ENCODE assay signal across 42 cellular contexts in the genomic region with DNA sequence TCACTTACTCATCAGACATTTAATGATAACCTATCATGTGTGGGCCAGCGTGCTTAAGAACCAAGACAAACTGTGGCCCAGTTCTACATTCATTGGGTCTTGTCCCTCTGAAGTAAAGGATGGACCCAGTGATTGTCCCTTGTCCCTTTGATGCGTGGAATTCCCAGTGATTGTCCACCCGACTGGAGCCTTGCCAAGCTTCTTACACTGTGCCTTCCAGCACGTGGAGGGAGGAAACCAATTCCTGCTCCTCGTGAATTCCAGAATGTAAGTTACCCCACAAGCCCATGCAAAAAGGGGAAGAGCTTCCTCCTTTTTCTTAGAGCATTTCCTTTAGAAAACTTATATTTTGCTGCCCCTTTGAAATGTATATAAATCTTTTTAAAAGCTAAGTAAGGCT. TPM values are rescaled to one million over a fixed set of nuclear protein-coding genes. Genes with fewer than 3 reads are reported as not detected.
"Had no signal": no experiment of that assay in that cellular context is flagged by ENCODE, and none has a peak within 500 bp of the region (broad histone marks: within the 10 kb centered on the region; RNA-seq: fewer than 3 reads in every experiment).

No MANE protein-coding gene starts in this region.

- H3K27ac Mint-ChIP-seq: activated B cell treated with CpG ODN at 0.5 μM for 24 hours; activated CD4-positive, alpha-beta memory T cell treated with anti-CD3 and anti-CD28 coated beads, Interleukin-2, amount 10 ng/mL, durations not matched to agents 7 days and 5 days; activated CD8-positive, alpha-beta memory T cell treated with anti-CD3 and anti-CD28 coated beads, Interleukin-2, amount 10 ng/mL, durations not matched to agents 7 days and 5 days; activated naive CD4-positive, alpha-beta T cell treated with anti-CD3 and anti-CD28 coated beads, Interleukin-2, amount 10 ng/mL, durations not matched to agents 7 days and 5 days; activated naive CD8-positive, alpha-beta T cell; activated naive CD8-positive, alpha-beta T cell treated with anti-CD3 and anti-CD28 coated beads, Interleukin-2, amount 50 U/mL, for 24 hours; brain; T-cell; T-helper 17 cell had no signal

- FAIRE-seq: bronchial epithelial cell had no signal

- H3K36me3 Mint-ChIP-seq: activated CD8-positive, alpha-beta memory T cell treated with anti-CD3 and anti-CD28 coated beads, Interleukin-2, amount 10 ng/mL, durations not matched to agents 7 days and 5 days had no signal

- H3K36me3 ChIP-seq: MG63, Peyer's patch had no signal

- ATAC-seq: activated CD8-positive, alpha-beta memory T cell treated with anti-CD3 and anti-CD28 coated beads, Interleukin-2, amount 10 ng/mL, durations not matched to agents 7 days and 5 days; activated naive CD8-positive, alpha-beta T cell treated with anti-CD3 and anti-CD28 coated beads, Interleukin-2, amount 50 U/mL, for 24 hours; PC-3; SK-N-SH treated with all-trans-retinoic acid at 6 μM for 48 hours; T-cell; T-helper 17 cell had no signal

- H3K27me3 Mint-ChIP-seq: activated B cell treated with CpG ODN at 0.5 μM for 24 hours; activated CD4-positive, alpha-beta memory T cell treated with anti-CD3 and anti-CD28 coated beads, Interleukin-2, amount 10 ng/mL, durations not matched to agents 7 days and 5 days; activated CD8-positive, alpha-beta memory T cell treated with anti-CD3 and anti-CD28 coated beads, Interleukin-2, amount 10 ng/mL, durations not matched to agents 7 days and 5 days; activated naive CD4-positive, alpha-beta T cell treated with anti-CD3 and anti-CD28 coated beads, Interleukin-2, amount 10 ng/mL, durations not matched to agents 7 days and 5 days; activated naive CD8-positive, alpha-beta T cell; activated naive CD8-positive, alpha-beta T cell treated with anti-CD3 and anti-CD28 coated beads, Interleukin-2, amount 50 U/mL, for 24 hours; brain; T-cell; T-helper 17 cell had no signal

- H3K4me3 ChIP-seq: MG63, Peyer's patch had no signal

- H3K4me3 Mint-ChIP-seq: activated B cell treated with CpG ODN at 0.5 μM for 24 hours; activated CD4-positive, alpha-beta memory T cell treated with anti-CD3 and anti-CD28 coated beads, Interleukin-2, amount 10 ng/mL, durations not matched to agents 7 days and 5 days; activated CD8-positive, alpha-beta memory T cell treated with anti-CD3 and anti-CD28 coated beads, Interleukin-2, amount 10 ng/mL, durations not matched to agents 7 days and 5 days; activated naive CD4-positive, alpha-beta T cell treated with anti-CD3 and anti-CD28 coated beads, Interleukin-2, amount 10 ng/mL, durations not matched to agents 7 days and 5 days; activated naive CD8-positive, alpha-beta T cell; activated naive CD8-positive, alpha-beta T cell treated with anti-CD3 and anti-CD28 coated beads, Interleukin-2, amount 50 U/mL, for 24 hours; brain; T-cell; T-helper 17 cell had no signal

- H3K9me3 Mint-ChIP-seq: activated B cell treated with CpG ODN at 0.5 μM for 24 hours; activated CD4-positive, alpha-beta memory T cell treated with anti-CD3 and anti-CD28 coated beads, Interleukin-2, amount 10 ng/mL, durations not matched to agents 7 days and 5 days; activated naive CD4-positive, alpha-beta T cell treated with anti-CD3 and anti-CD28 coated beads, Interleukin-2, amount 10 ng/mL, durations not matched to agents 7 days and 5 days; activated naive CD8-positive, alpha-beta T cell treated with anti-CD3 and anti-CD28 coated beads, Interleukin-2, amount 50 U/mL, for 24 hours; brain had no signal

- H3K4me1 Mint-ChIP-seq: activated B cell treated with CpG ODN at 0.5 μM for 24 hours; activated CD4-positive, alpha-beta memory T cell treated with anti-CD3 and anti-CD28 coated beads, Interleukin-2, amount 10 ng/mL, durations not matched to agents 7 days and 5 days; activated CD8-positive, alpha-beta memory T cell treated with anti-CD3 and anti-CD28 coated beads, Interleukin-2, amount 10 ng/mL, durations not matched to agents 7 days and 5 days; T-cell had no signal

- DNase-seq: activated B cell treated with CpG ODN at 0.5 μM for 24 hours; activated CD4-positive, alpha-beta memory T cell treated with anti-CD3 and anti-CD28 coated beads, Interleukin-2, amount 10 ng/mL, durations not matched to agents 7 days and 5 days; activated CD4-positive, alpha-beta T cell treated with anti-CD3 and anti-CD28 coated beads for 4 hours; activated CD4-positive, alpha-beta T cell treated with anti-CD3 and anti-CD28 coated beads, Interleukin-2, amount 50 U/mL, for 1 hour; activated CD4-positive, CD25-positive, alpha-beta regulatory T cell treated with anti-CD3 and anti-CD28 coated beads, Interleukin-2, amount 50 U/mL, for 72 hours; activated CD8-positive, alpha-beta memory T cell treated with anti-CD3 and anti-CD28 coated beads for 24 hours; activated CD8-positive, alpha-beta memory T cell treated with anti-CD3 and anti-CD28 coated beads, Interleukin-2, amount 10 ng/mL, durations not matched to agents 7 days and 5 days; activated CD8-positive, alpha-beta memory T cell treated with anti-CD3 and anti-CD28 coated beads, Interleukin-2, amount 50 U/mL, for 48 hours; activated effector memory CD4-positive, alpha-beta T cell treated with Interleukin-2 at 50 U/mL for 16 hours; activated naive CD4-positive, alpha-beta T cell treated with anti-CD3 and anti-CD28 coated beads, Interleukin-2, amount 10 ng/mL, durations not matched to agents 7 days and 5 days; activated naive CD8-positive, alpha-beta T cell treated with anti-CD3 and anti-CD28 coated beads, Interleukin-2, amount 50 U/mL, for 24 hours; activated T-cell treated with anti-CD3 and anti-CD28 coated beads, Interleukin-2, amount 50 U/mL, for 48 hours; caudate nucleus; cerebellar nuclear complex; Karpas-422; KBM-7; MG63; NCI-H1048; NCI-H1105 treated with DMSO at 0.1 percent for 48 hours; NCI-H1436; NCI-H1694 treated with DMSO at 0.1 percent for 48 hours; NCI-H2029; NCI-H2171 treated with DMSO at 0.1 percent for 48 hours; NCI-H2227 treated with DMSO at 0.1 percent for 48 hours; NCI-H446; NCI-H510A treated with DMSO at 0.1 percent for 48 hours; NCI-H526 treated with DMSO at 0.1 percent for 48 hours; NCI-H82; NK-92 treated with Interleukin-12 subunit alpha and Interleukin-12 subunit beta, amount 100 ng/mL, for 24 hours; PC-3; Peyer's patch; RPMI8226; SIG-M5; T-cell; T-helper 17 cell; T-helper 9 cell had no signal

- H3K27me3 ChIP-seq: MG63, Peyer's patch had no signal

- H3K27ac ChIP-seq: Peyer's patch, VCaP had no signal

- H3K9me3 ChIP-seq: MG63, Peyer's patch had no signal

- H3K4me1 ChIP-seq: Peyer's patch had no signal

RNA-seq across cellular contexts. Expression of a gene that starts 7.9 kb away (rescaled TPM):
- total RNA-seq: activated B cell treated with CpG ODN at 0.5 μM for 24 hours; activated CD4-positive, alpha-beta memory T cell treated with anti-CD3 and anti-CD28 coated beads, Interleukin-2, amount 10 ng/mL, durations not matched to agents 7 days and 5 days; activated CD8-positive, alpha-beta memory T cell treated with anti-CD3 and anti-CD28 coated beads, Interleukin-2, amount 10 ng/mL, durations not matched to agents 7 days and 5 days; bronchial epithelial cell; PC-3; SK-MEL-5; T-helper 17 cell had no signal
